8 cellular contexts compared by ENCODE assay signal in the genomic region with DNA sequence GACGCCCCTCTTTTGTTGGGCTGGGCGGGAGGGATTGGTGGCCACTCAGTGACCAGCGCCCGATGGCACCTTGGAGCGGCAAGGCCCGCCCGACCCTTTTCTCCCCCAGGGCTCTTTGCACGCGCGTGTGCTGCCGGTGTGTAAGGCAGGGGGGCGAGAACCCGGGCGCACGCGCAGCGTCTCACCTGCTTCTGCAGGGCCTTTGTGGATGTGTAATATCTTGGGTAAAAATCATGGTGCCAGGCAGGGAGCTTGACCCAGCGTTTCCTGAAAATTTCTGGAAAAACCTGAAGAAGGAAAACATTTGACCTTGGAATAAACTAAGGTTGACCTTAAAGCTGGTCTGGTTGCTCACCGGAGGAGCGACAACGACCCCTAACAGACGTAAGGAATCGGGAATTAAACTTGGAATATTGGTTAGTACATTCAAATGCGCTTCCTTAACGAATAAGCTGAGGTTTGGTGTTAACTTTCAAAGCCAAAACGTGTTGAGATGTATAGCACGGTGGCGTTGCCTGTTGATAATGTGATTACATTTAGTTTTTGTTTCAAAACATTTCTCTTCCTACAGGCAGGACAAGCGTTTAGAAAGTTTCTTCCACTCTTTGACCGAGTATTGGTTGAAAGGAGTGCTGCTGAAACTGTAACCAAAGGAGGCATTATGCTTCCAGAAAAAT. TPM values are rescaled to one million over a fixed set of nuclear protein-coding genes. Genes with fewer than 3 reads are reported as not detected.
DNase-seq lines count a peak whose midpoint lies in the region; ATAC-seq and TF ChIP-seq lines count a peak whose summit lies in the region.

No MANE protein-coding gene starts in this region.

- H3K27ac ChIP-seq in breast epithelium (peak overlapping the region; percentile 97 to 98), thymus (ENCODE audit: low read depth) (peak overlapping the region; percentile 95)

- TF ChIP-seq POLR2A in breast epithelium (IDR thresholded peaks at IDR 0.05): no peak
- no peak for TF ChIP-seq POLR2A in lower leg skin (IDR thresholded peaks at IDR 0.05)

- peak; percentile 1 for ATAC-seq in GM21529 (IDR thresholded peaks at IDR 0.05; ENCODE audit: unreplicated experiment)

- H3K36me3 ChIP-seq in GM06990 (ENCODE audit: control insufficient read depth, insufficient read depth, low read length) (peaks cover 8% of the 10 kb centered on the region), breast epithelium (no peaks in the 10 kb centered on the region), thymus (ENCODE audit: control insufficient read depth, insufficient read depth) (peaks cover 10% of the 10 kb centered on the region)

- H3K4me1 ChIP-seq in breast epithelium: peaks cover 0 to 26% of the 10 kb centered on the region in 2 donors
- H3K4me1 ChIP-seq in thymus (ENCODE audit: control insufficient read depth, insufficient read depth, low read length): peaks cover 16% of the 10 kb centered on the region

- H3K27me3 ChIP-seq in GM06990 (replicated peaks; ENCODE audit: control insufficient read depth, insufficient read depth, low read length) (no peaks in the 10 kb centered on the region), breast epithelium (no peaks in the 10 kb centered on the region), thymus (ENCODE audit: control insufficient read depth, insufficient read depth) (no peaks in the 10 kb centered on the region)

- no peak for DNase-seq in GM06990 (ENCODE audit: extremely low read depth, insufficient read length)
- no peak for DNase-seq in LNCaP clone FGC (ENCODE audit: low read depth)
- no peak for DNase-seq in breast epithelium (ENCODE audit: low spot score in 2 of 2)
- no peak for DNase-seq in lower leg skin (ENCODE audit: low spot score in 2 of 2)
- DNase-seq in NCI-H2196 treated with DMSO at 0.1 percent for 48 hours (lab: John Stamatoyannopoulos, UW; ENCODE audit: unreplicated experiment): no peak
- DNase-seq in activated CD4-positive, alpha-beta T cell treated with anti-CD3 and anti-CD28 coated beads, Interleukin-2, amount 50 U/mL, for 48 hours: no peak

- H3K4me3 ChIP-seq in GM06990 (replicated peaks; ENCODE audit: low read depth, low read length) (peak overlapping the region; percentile 97), LNCaP clone FGC (ENCODE audit: low read depth, low read length) (peak overlapping the region; percentile 60), breast epithelium (peak overlapping the region; percentile 77 to 92 (median 80)), lower leg skin (ENCODE audit: low read depth, poor library complexity, severe bottlenecking) (peak overlapping the region; percentile 81), thymus (ENCODE audit: low read length) (peak overlapping the region; percentile 95)

- H3K9me3 ChIP-seq in breast epithelium: no peaks in the 10 kb centered on the region
- H3K9me3 ChIP-seq in thymus (ENCODE audit: control insufficient read depth): no peaks in the 10 kb centered on the region

- intact Hi-C loops in breast epithelium (cut with DNase I; ENCODE audit: low total_unique reads): no loop called here
- intact Hi-C loops in lower leg skin (cut with DNase I; ENCODE audit: low total_unique reads): no loop called here

- TF ChIP-seq CTCF in GM06990 (IDR thresholded peaks at IDR 0.05; ENCODE audit: insufficient read depth, low read length, poor library complexity, severe bottlenecking): no peak
- no peak for TF ChIP-seq CTCF in LNCaP clone FGC (IDR thresholded peaks at IDR 0.05; ENCODE audit: control insufficient read depth, extremely low read depth, insufficient read depth)
- no peak for TF ChIP-seq CTCF in breast epithelium (IDR thresholded peaks at IDR 0.05)
- TF ChIP-seq CTCF in lower leg skin (IDR thresholded peaks at IDR 0.05): no peak

- WGBS in lower leg skin, 2 donors: 0% methylated on average over 28 to 29 of the region's 30 CpGs
- under 1% methylated on average over 30 of the region's 30 CpGs for WGBS in thymus

RNA-seq across cellular contexts. Expression of a gene that starts 0.5 kb away (rescaled TPM):
- total RNA-seq in breast epithelium: 100 to 1,000 TPM in 2 of 3 donors, 10 to 100 TPM in 1; 74.9 to 170 (median 124) TPM
- total RNA-seq in lower leg skin: 10 to 100 TPM; 39.3 to 70.3 (median 50.7) TPM
- 124 TPM for polyA plus RNA-seq in thymus

RNA-seq across cellular contexts. Expression of a gene that starts 1.0 kb away (rescaled TPM):
- total RNA-seq in breast epithelium (100 to 1,000 TPM; 108 to 227 (median 205) TPM), lower leg skin (100 to 1,000 TPM in 1 of 4 donors, 10 to 100 TPM in 3; 74.7 to 104 (median 88.9) TPM)
- polyA plus RNA-seq in thymus: 159 TPM

RNA-seq across cellular contexts. Expression of a gene that starts 15.2 kb away (rescaled TPM):
- 10 to 100 TPM; 20.6 to 34.7 (median 34.2) TPM for total RNA-seq in breast epithelium
- total RNA-seq in lower leg skin: 10 to 100 TPM; 22.6 to 31.2 (median 25.0) TPM
- polyA plus RNA-seq in thymus: 43.5 TPM

RNA-seq across cellular contexts. Expression of a gene that starts 47.3 kb away (rescaled TPM):
- total RNA-seq in breast epithelium (10 to 100 TPM; 30.7 to 34.4 (median 32.8) TPM), lower leg skin (10 to 100 TPM; 21.5 to 28.1 (median 27.1) TPM)
- polyA plus RNA-seq in thymus: 21.3 TPM
